ENCODE assay signal across 1 cellular context in genomic region chr7:112390167-112390566, GRCh38.
A peak's percentile ranks its signal among the peaks of the same experiment; 100 is the strongest.
TF ChIP-seq lines count a peak whose summit lies in the region.

No MANE protein-coding gene starts in this region.

TF ChIP-seq in K562, 482 proteins besides CTCF, POLR2A, EP300 and RAD21 (continued from another document):
- TF ChIP-seq TEAD4 (IDR thresholded peaks at IDR 0.05; ENCODE audit: low read length) (no peak), TEAD4 (CRISPR knock-in tag; IDR thresholded peaks at IDR 0.05; ENCODE audit: borderline replicate concordance) (no peak), KLF13 (tag; IDR thresholded peaks at IDR 0.05; ENCODE audit: borderline replicate concordance, low read depth) (no peak), ARNT (IDR thresholded peaks at IDR 0.05) (no peak), BCOR (IDR thresholded peaks at IDR 0.05) (0 out of 2 replicates have a peak, but pooled peaks have one; percentile 30), KDM1A (IDR thresholded peaks at IDR 0.05) (peak in 1 of 2 experiments; percentile 39; a peak in 2 of 4 replicates), BRF1 (IDR thresholded peaks at IDR 0.05; ENCODE audit: borderline replicate concordance, extremely low read depth, insufficient read length) (no peak)
